Comparison of ENCODE assay signal across 17 cellular contexts in genomic region chr7:44766416-44766801, GRCh38.
"Had no signal": no experiment of that assay in that cellular context is flagged by ENCODE, and none has a peak within 500 bp of the region (broad histone marks: within the 10 kb centered on the region; RNA-seq: fewer than 3 reads in every experiment).

No MANE protein-coding gene starts in this region.

- H3K4me1 Mint-ChIP-seq: endodermal cell had no signal

- H3K27me3 ChIP-seq: left lung, right atrium auricular region, suprapubic skin had no signal

- H3K27me3 Mint-ChIP-seq: activated naive CD4-positive, alpha-beta T cell treated with anti-CD3 and anti-CD28 coated beads, Interleukin-2, amount 50 U/mL, for 24 hours; progenitor cell of endocrine pancreas; stimulated activated naive CD8-positive, alpha-beta T cell treated with anti-CD3 and anti-CD28 coated beads, Interleukin-15, Interleukin-2, amounts not matched to agents 100 ng/mL and 50 ng/mL, for 24 hours had no signal

- H3K27ac ChIP-seq: left lung, suprapubic skin, WERI-Rb-1 had no signal

- H3K27ac Mint-ChIP-seq: activated T-cell treated with anti-CD3 and anti-CD28 coated beads, Interleukin-2, amount 50 U/mL, for 72 hours; endodermal cell; mesothelial cell of epicardium; progenitor cell of endocrine pancreas; stimulated activated naive CD8-positive, alpha-beta T cell treated with anti-CD3 and anti-CD28 coated beads, Interleukin-15, Interleukin-2, amounts not matched to agents 100 ng/mL and 50 ng/mL, for 24 hours had no signal

- ATAC-seq: activated T-cell treated with anti-CD3 and anti-CD28 coated beads, Interleukin-2, amount 50 U/mL, for 72 hours; left lung had no signal

- H3K9me3 ChIP-seq: left lung, right atrium auricular region, suprapubic skin had no signal

- H3K9me3 Mint-ChIP-seq: activated naive CD4-positive, alpha-beta T cell treated with anti-CD3 and anti-CD28 coated beads, Interleukin-2, amount 50 U/mL, for 24 hours; activated T-cell treated with anti-CD3 and anti-CD28 coated beads, Interleukin-2, amount 50 U/mL, for 72 hours; endodermal cell; mesothelial cell of epicardium; neural crest cell; stimulated activated naive CD8-positive, alpha-beta T cell treated with anti-CD3 and anti-CD28 coated beads, Interleukin-15, Interleukin-2, amounts not matched to agents 100 ng/mL and 50 ng/mL, for 24 hours had no signal

- H3K4me3 Mint-ChIP-seq: activated naive CD4-positive, alpha-beta T cell treated with anti-CD3 and anti-CD28 coated beads, Interleukin-2, amount 50 U/mL, for 24 hours; activated T-cell treated with anti-CD3 and anti-CD28 coated beads, Interleukin-2, amount 50 U/mL, for 72 hours; endodermal cell; mesothelial cell of epicardium; neural crest cell; stimulated activated naive CD8-positive, alpha-beta T cell treated with anti-CD3 and anti-CD28 coated beads, Interleukin-15, Interleukin-2, amounts not matched to agents 100 ng/mL and 50 ng/mL, for 24 hours had no signal

- H3K4me3 ChIP-seq: left lung, right atrium auricular region, suprapubic skin had no signal

- DNase-seq: activated CD4-positive, alpha-beta T cell treated with anti-CD3 and anti-CD28 coated beads for 1 hour; activated CD4-positive, alpha-beta T cell treated with anti-CD3 and anti-CD28 coated beads, Interleukin-2, amount 50 U/mL, for 4 hours; activated effector memory CD4-positive, alpha-beta T cell treated with anti-CD3 and anti-CD28 coated beads, Interleukin-2, amount 50 U/mL, for 16 hours; activated T-cell treated with anti-CD3 and anti-CD28 coated beads, Interleukin-2, amount 50 U/mL, for 72 hours; endodermal cell; foreskin melanocyte; hypothalamus; left lung; stimulated activated CD4-positive, alpha-beta T cell treated with anti-CD3 and anti-CD28 coated beads, Interleukin-2, amount 100 ng/mL, for 24 hours; WERI-Rb-1 had no signal
